In genomic region chr6:46893648-46894047, GRCh38 we compare ENCODE assay signal across 29 cellular contexts. TPM values are rescaled to one million over a fixed set of nuclear protein-coding genes. Genes with fewer than 3 reads are reported as not detected.
A peak's percentile ranks its signal among the peaks of the same experiment; 100 is the strongest.
DNase-seq lines count a peak whose midpoint lies in the region; ATAC-seq, FAIRE-seq and TF ChIP-seq lines count a peak whose summit lies in the region.
"Had no signal": no experiment of that assay in that cellular context is flagged by ENCODE, and none has a peak within 500 bp of the region (broad histone marks: within the 10 kb centered on the region; RNA-seq: fewer than 3 reads in every experiment).

No MANE protein-coding gene starts in this region.

- dilution Hi-C loops in endothelial cell of umbilical vein (cut with MboI; ENCODE audit: extremely low pct_ligation_motif_present, low sequenced_read_pairs) = no loop called here

- BruUV-seq in PC-3 (replicated peaks; lab: Mats Ljungman, UMichigan) (no TSS peak), endothelial cell of umbilical vein (replicated peaks; lab: Mats Ljungman, UMichigan) (no TSS peak)

- no peak overlapping the region; the same call in 1 of the 2 replicates for H2AFZ ChIP-seq in PC-3 (ENCODE audit: low read length)
- no peak overlapping the region for H2AFZ ChIP-seq in endothelial cell of umbilical vein (ENCODE audit: low read depth, low read length)
- no peak overlapping the region for H2AFZ ChIP-seq in smooth muscle cell (ENCODE audit: low read depth)

- H4K20me1 ChIP-seq in PC-3 (ENCODE audit: low read length) = no peaks in the 10 kb centered on the region
- no peaks in the 10 kb centered on the region for H4K20me1 ChIP-seq in endothelial cell of umbilical vein (replicated peaks; ENCODE audit: control insufficient read depth, extremely low read depth, insufficient read depth, low read length)
- no peaks in the 10 kb centered on the region for H4K20me1 ChIP-seq in smooth muscle cell (ENCODE audit: low read depth)

- H3K9me3 ChIP-seq in PC-3 (ENCODE audit: low read length) = no peaks in the 10 kb centered on the region
- no peaks in the 10 kb centered on the region for H3K9me3 ChIP-seq in endothelial cell of umbilical vein (replicated peaks; ENCODE audit: control insufficient read depth, insufficient read depth, low read length)
- H3K9me3 ChIP-seq in smooth muscle cell (replicated peaks; ENCODE audit: low read depth) = no peaks in the 10 kb centered on the region
- H3K9me3 ChIP-seq: ascending aorta, gastrocnemius medialis had no signal

- H3K9ac ChIP-seq in PC-3 (ENCODE audit: low read length) = no peak overlapping the region
- H3K9ac ChIP-seq in endothelial cell of umbilical vein (replicated peaks; ENCODE audit: extremely low read depth, insufficient read depth, low read length) = no peak overlapping the region
- H3K9ac ChIP-seq in smooth muscle cell (ENCODE audit: low read depth) = no peak overlapping the region

- H3K9me2 ChIP-seq in PC-3 (replicated peaks; ENCODE audit: low read length) = no peaks in the 10 kb centered on the region

- in situ Hi-C loops in ACHN (cut with HindIII; ENCODE audit: low pct_ligation_motif_present, low pct_unique_long_range_greater_than_20kb, low sequenced_read_pairs) = no loop called here

- H3F3A ChIP-seq in PC-3 (ENCODE audit: low read length, unreplicated experiment) = no peaks in the 10 kb centered on the region
- no peaks in the 10 kb centered on the region for H3F3A ChIP-seq in smooth muscle cell (ENCODE audit: low read depth)

- H3K27me3 ChIP-seq in PC-3 (ENCODE audit: low read length) = no peaks in the 10 kb centered on the region
- no peaks in the 10 kb centered on the region for H3K27me3 ChIP-seq in endothelial cell of umbilical vein (ENCODE audit: control insufficient read depth in 2 of 2, insufficient read depth in 2 of 2, low read length in 2 of 2)
- no peaks in the 10 kb centered on the region for H3K27me3 ChIP-seq in smooth muscle cell (ENCODE audit: low read depth)
- H3K27me3 ChIP-seq: ascending aorta, gastrocnemius medialis had no signal

- peak; percentile 23 for DNase-seq in DMS53 (lab: John Stamatoyannopoulos, UW)
- DNase-seq in DMS53 treated with DMSO at 0.1 percent for 48 hours (lab: John Stamatoyannopoulos, UW; ENCODE audit: unreplicated experiment) = no peak
- peak; percentile 48 for DNase-seq in PC-3
- DNase-seq in endothelial cell of umbilical vein (ENCODE audit: low read depth, low spot score) = peak; percentile 82
- no peak for DNase-seq in smooth muscle cell (lab: John Stamatoyannopoulos, UW; ENCODE audit: unreplicated experiment)
- DNase-seq in ACHN = no peak
- no peak for DNase-seq in NCI-H526 treated with DMSO at 0.1 percent for 48 hours (lab: John Stamatoyannopoulos, UW)
- DNase-seq: 8988T; activated CD4-positive, alpha-beta T cell treated with anti-CD3 and anti-CD28 coated beads, Interleukin-2, amount 50 U/mL, for 1 hour; activated CD4-positive, CD25-positive, alpha-beta regulatory T cell; activated effector memory CD4-positive, alpha-beta T cell treated with anti-CD3 and anti-CD28 coated beads, Interleukin-2, amount 50 U/mL, for 16 hours; activated naive CD8-positive, alpha-beta T cell treated with anti-CD3 and anti-CD28 coated beads, Interleukin-2, amount 10 ng/mL, durations not matched to agents 7 days and 5 days; activated T-cell treated with anti-CD3 and anti-CD28 coated beads, Interleukin-2, amount 50 U/mL, for 24 hours; central memory CD4-positive, alpha-beta T cell; gastrocnemius medialis; H7; Kasumi-1; mammary epithelial cell; NCI-H146; NCI-H446; NCI-H82; occipital lobe had no signal

- no peak for TF ChIP-seq POLR2A in endothelial cell of umbilical vein (IDR thresholded peaks at IDR 0.05; ENCODE audit: low read depth, low read length)

- TF ChIP-seq CTCF in PC-3 (conservative IDR thresholded peaks at IDR 0.05; ENCODE audit: low read depth, low read length) = no peak
- no peak for TF ChIP-seq CTCF in endothelial cell of umbilical vein (IDR thresholded peaks at IDR 0.05; ENCODE audit: extremely low read depth in 1 of 2, insufficient read depth in 1 of 2, low read depth in 1 of 2, low read length in 2 of 2)
- TF ChIP-seq CTCF in smooth muscle cell (IDR thresholded peaks at IDR 0.05; ENCODE audit: borderline replicate concordance, insufficient read depth, poor library complexity, severe bottlenecking) = no peak

- no peaks in the 10 kb centered on the region for H3K79me2 ChIP-seq in PC-3 (ENCODE audit: low read length)
- no peaks in the 10 kb centered on the region for H3K79me2 ChIP-seq in endothelial cell of umbilical vein (ENCODE audit: control insufficient read depth, insufficient read depth, low read length)
- H3K79me2 ChIP-seq in smooth muscle cell (ENCODE audit: low read depth) = no peaks in the 10 kb centered on the region

- H3K9me1 ChIP-seq in endothelial cell of umbilical vein (replicated peaks; ENCODE audit: control insufficient read depth, extremely low read depth, insufficient read depth, low read length) = no peaks in the 10 kb centered on the region

- peak; percentile 38 for ATAC-seq in PC-3
- ATAC-seq in HG03139 (IDR thresholded peaks at IDR 0.05; ENCODE audit: unreplicated experiment) = no peak
- ATAC-seq: gastrocnemius medialis; natural killer cell treated with Interleukin-12 subunit alpha and Interleukin-12 subunit beta and Interleukin-15 and Interleukin-18, amount 100 ng/mL, for 72 hours; stimulated activated memory B cell treated with anti-CD40 and anti-IgM and Interleukin-4, amounts not matched to agents 10 μg/mL and 1 μg/mL and 100 μg/mL, for 72 hours had no signal

- peaks cover 25% of the 10 kb centered on the region for H3K4me1 ChIP-seq in PC-3 (ENCODE audit: insufficient read depth, low read length)
- peaks cover 5% of the 10 kb centered on the region for H3K4me1 ChIP-seq in endothelial cell of umbilical vein (ENCODE audit: control insufficient read depth, extremely low read depth, insufficient read depth, low read length)
- no peaks in the 10 kb centered on the region for H3K4me1 ChIP-seq in smooth muscle cell (ENCODE audit: low read depth)
- H3K4me1 ChIP-seq: ascending aorta had no signal

- WGBS in smooth muscle cell (ENCODE audit: low lambda C conversion rate) = 63% methylated on average over 1 of the region's 1 CpG

- H3K27ac ChIP-seq in PC-3 (ENCODE audit: low read length) = 0 out of 2 replicates have a peak overlapping the region, but pooled peaks have one; percentile 12
- H3K27ac ChIP-seq in endothelial cell of umbilical vein (ENCODE audit: insufficient read depth, low read depth, low read length) = no peak overlapping the region
- no peak overlapping the region for H3K27ac ChIP-seq in smooth muscle cell (ENCODE audit: low read depth)
- H3K27ac ChIP-seq: ascending aorta, gastrocnemius medialis had no signal

- POLR2A ChIA-PET in PC-3 (lab: Charles Lee; ENCODE audit: unreplicated experiment) = no interaction called here
- POLR2A ChIA-PET in endothelial cell of umbilical vein (lab: Charles Lee) = no interaction called here

- no peak overlapping the region for H3K4me3 ChIP-seq in PC-3 (ENCODE audit: low read length)
- H3K4me3 ChIP-seq in endothelial cell of umbilical vein (replicated peaks in 1 of 3; ENCODE audit: insufficient read depth in 1 of 3, low read depth in 1 of 3, low read length in 3 of 3) = no peak overlapping the region
- H3K4me3 ChIP-seq in smooth muscle cell = no peak overlapping the region
- H3K4me3 ChIP-seq: ascending aorta, gastrocnemius medialis had no signal

- intact Hi-C loops in PC-3 (cut with micrococcal nuclease) (loop anchor here (5.0 kb wide), 2 partner anchors 34 to 41 kb away; no protein-coding TSS in a partner anchor), endothelial cell of umbilical vein (cut with micrococcal nuclease) (no loop called here)

- CTCF ChIA-PET in PC-3 (lab: Charles Lee) = no interaction called here
- CTCF ChIA-PET in endothelial cell of umbilical vein (lab: Charles Lee) = no interaction called here

- no peak for FAIRE-seq in endothelial cell of umbilical vein (lab: Jason Lieb, UNC)
- FAIRE-seq: endometrium, GM18507 had no signal

- H3K36me3 ChIP-seq in PC-3 (ENCODE audit: low read depth, low read length) = no peaks in the 10 kb centered on the region
- H3K36me3 ChIP-seq in endothelial cell of umbilical vein (ENCODE audit: control insufficient read depth in 2 of 2, extremely low read depth in 1 of 2, insufficient read depth in 2 of 2, low read length in 2 of 2) = no peaks in the 10 kb centered on the region
- no peaks in the 10 kb centered on the region for H3K36me3 ChIP-seq in smooth muscle cell (ENCODE audit: low read depth)
- H3K36me3 ChIP-seq: ascending aorta, gastrocnemius medialis had no signal

- H3K4me2 ChIP-seq in PC-3 (ENCODE audit: low read length) (no peak overlapping the region), endothelial cell of umbilical vein (ENCODE audit: insufficient read depth, low read length) (no peak overlapping the region), smooth muscle cell (peak overlapping the region; percentile 1)

TF ChIP-seq in endothelial cell of umbilical vein, 7 proteins besides CTCF, POLR2A, EP300 and RAD21:
- TF ChIP-seq FOS (IDR thresholded peaks at IDR 0.05; ENCODE audit: borderline replicate concordance, insufficient read depth, low read length) = no peak
- TF ChIP-seq JUN (IDR thresholded peaks at IDR 0.05; ENCODE audit: borderline replicate concordance, insufficient read depth, insufficient read length, low read depth) = no peak
- TF ChIP-seq MYC (IDR thresholded peaks at IDR 0.05; ENCODE audit: low read depth, low read length) = no peak
- TF ChIP-seq EZH2 (IDR thresholded peaks at IDR 0.05; ENCODE audit: borderline replicate concordance, low read depth, low read length, severe bottlenecking) = no peak
- TF ChIP-seq POLR2AphosphoS5 (IDR thresholded peaks at IDR 0.05; ENCODE audit: insufficient read depth, low read depth, low read length) = no peak
- TF ChIP-seq, protein P1, sequence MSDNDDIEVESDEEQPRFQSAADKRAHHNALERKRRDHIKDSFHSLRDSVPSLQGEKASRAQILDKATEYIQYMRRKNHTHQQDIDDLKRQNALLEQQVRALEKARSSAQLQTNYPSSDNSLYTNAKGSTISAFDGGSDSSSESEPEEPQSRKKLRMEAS (IDR thresholded peaks at IDR 0.05; ENCODE audit: insufficient read depth, insufficient read length) = no peak
- TF ChIP-seq GATA2 (IDR thresholded peaks at IDR 0.05; ENCODE audit: insufficient read depth, insufficient read length, low read depth, low read length) = no peak

RNA-seq across cellular contexts. Expression of gene ADGRF5, which starts 28.1 kb away (rescaled TPM):
- total RNA-seq in PC-3 (2014; rRNA removed) = 0.75 and 1.6 TPM in 2 replicates
- total RNA-seq in endothelial cell of umbilical vein = 37.9 and 50.0 TPM in 2 replicates
- 21.9 and 26.3 TPM in 2 replicates for polyA plus RNA-seq in endothelial cell of umbilical vein
- polyA plus RNA-seq in endothelial cell of umbilical vein (2011; cell fraction: cytosol; rRNA removed) = 13.6 and 14.3 TPM in 2 replicates
- polyA plus RNA-seq in endothelial cell of umbilical vein (2011; cell fraction: nucleus; rRNA removed) = 31.1 and 36.8 TPM in 2 replicates
- 9.0 and 17.2 TPM in 2 replicates for polyA plus RNA-seq in endothelial cell of umbilical vein (2012)
- 61.0 and 65.4 TPM in 2 replicates for polyA minus RNA-seq in endothelial cell of umbilical vein
- polyA minus RNA-seq in endothelial cell of umbilical vein (2011; cell fraction: cytosol; rRNA and poly(A)+ RNA removed) = not detected
- polyA minus RNA-seq in endothelial cell of umbilical vein (2011; cell fraction: nucleus; rRNA and poly(A)+ RNA removed) = 37.1 and 55.8 TPM in 2 replicates
- 0.13 TPM in 1 of 2 replicates, not detected in the other for total RNA-seq in smooth muscle cell
- polyA plus RNA-seq in smooth muscle cell = not detected in 2 replicates
- total RNA-seq: activated naive CD8-positive, alpha-beta T cell treated with anti-CD3 and anti-CD28 coated beads, Interleukin-2, amount 10 ng/mL, durations not matched to agents 7 days and 5 days; natural killer cell treated with Interleukin-12 subunit alpha and Interleukin-12 subunit beta and Interleukin-15 and Interleukin-18, amount 100 ng/mL, for 72 hours; T-helper 1 cell treated with Interleukin-12 subunit alpha and Interleukin-12 subunit beta and Interleukin-4 antibody, amounts not matched to agents 30 ng/mL and 1 ng/mL, for 36 hours had no signal

Comparison
In these comparisons a context has a peak if more than half of its experiments do, and no peak if none do; other contexts are left out.
1. DNase-seq: peak in DMS53 (single experiment), PC-3 (single experiment) and endothelial cell of umbilical vein (single experiment); none in DMS53 treated with DMSO at 0.1 percent for 48 hours (single experiment), smooth muscle cell (single experiment), ACHN (single experiment) and NCI-H526 treated with DMSO at 0.1 percent for 48 hours (single experiment).
2. RNA of gene ADGRF5, which starts 28.1 kb away (total RNA-seq): 37.9 to 50.0 TPM in endothelial cell of umbilical vein; 0.75 to 1.6 TPM in PC-3 and 0.13 TPM in smooth muscle cell; every median in the first group is over 10 times any median in the second.